Comparison of ENCODE assay signal across 1 cellular context in the genomic region with DNA sequence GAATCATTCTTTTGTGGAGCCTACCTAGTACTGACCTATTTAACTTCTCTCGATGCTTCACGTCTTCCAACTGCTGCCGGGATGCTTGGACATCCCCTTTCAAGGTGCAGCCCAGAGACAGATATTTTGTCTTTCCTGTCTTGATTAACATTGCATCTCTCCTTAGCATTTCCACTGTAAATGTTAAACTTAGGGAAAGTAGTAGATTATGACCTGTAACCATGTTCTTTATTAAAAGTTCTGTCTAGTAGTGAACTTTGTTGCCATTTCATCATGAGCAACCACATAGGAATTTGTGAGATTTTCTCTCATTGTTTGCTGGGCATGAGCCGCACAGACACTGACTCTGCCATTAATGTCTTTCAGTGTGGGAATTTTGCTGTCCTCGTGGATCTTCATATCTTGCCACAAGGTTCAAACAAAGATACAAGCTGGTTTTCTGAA.
TF ChIP-seq lines count a peak whose summit lies in the region.

No MANE protein-coding gene starts in this region.

TF ChIP-seq in HepG2, 621 proteins besides CTCF, POLR2A, EP300 and RAD21 (continued from another document and continues in another):
- TF ChIP-seq, protein P1, sequence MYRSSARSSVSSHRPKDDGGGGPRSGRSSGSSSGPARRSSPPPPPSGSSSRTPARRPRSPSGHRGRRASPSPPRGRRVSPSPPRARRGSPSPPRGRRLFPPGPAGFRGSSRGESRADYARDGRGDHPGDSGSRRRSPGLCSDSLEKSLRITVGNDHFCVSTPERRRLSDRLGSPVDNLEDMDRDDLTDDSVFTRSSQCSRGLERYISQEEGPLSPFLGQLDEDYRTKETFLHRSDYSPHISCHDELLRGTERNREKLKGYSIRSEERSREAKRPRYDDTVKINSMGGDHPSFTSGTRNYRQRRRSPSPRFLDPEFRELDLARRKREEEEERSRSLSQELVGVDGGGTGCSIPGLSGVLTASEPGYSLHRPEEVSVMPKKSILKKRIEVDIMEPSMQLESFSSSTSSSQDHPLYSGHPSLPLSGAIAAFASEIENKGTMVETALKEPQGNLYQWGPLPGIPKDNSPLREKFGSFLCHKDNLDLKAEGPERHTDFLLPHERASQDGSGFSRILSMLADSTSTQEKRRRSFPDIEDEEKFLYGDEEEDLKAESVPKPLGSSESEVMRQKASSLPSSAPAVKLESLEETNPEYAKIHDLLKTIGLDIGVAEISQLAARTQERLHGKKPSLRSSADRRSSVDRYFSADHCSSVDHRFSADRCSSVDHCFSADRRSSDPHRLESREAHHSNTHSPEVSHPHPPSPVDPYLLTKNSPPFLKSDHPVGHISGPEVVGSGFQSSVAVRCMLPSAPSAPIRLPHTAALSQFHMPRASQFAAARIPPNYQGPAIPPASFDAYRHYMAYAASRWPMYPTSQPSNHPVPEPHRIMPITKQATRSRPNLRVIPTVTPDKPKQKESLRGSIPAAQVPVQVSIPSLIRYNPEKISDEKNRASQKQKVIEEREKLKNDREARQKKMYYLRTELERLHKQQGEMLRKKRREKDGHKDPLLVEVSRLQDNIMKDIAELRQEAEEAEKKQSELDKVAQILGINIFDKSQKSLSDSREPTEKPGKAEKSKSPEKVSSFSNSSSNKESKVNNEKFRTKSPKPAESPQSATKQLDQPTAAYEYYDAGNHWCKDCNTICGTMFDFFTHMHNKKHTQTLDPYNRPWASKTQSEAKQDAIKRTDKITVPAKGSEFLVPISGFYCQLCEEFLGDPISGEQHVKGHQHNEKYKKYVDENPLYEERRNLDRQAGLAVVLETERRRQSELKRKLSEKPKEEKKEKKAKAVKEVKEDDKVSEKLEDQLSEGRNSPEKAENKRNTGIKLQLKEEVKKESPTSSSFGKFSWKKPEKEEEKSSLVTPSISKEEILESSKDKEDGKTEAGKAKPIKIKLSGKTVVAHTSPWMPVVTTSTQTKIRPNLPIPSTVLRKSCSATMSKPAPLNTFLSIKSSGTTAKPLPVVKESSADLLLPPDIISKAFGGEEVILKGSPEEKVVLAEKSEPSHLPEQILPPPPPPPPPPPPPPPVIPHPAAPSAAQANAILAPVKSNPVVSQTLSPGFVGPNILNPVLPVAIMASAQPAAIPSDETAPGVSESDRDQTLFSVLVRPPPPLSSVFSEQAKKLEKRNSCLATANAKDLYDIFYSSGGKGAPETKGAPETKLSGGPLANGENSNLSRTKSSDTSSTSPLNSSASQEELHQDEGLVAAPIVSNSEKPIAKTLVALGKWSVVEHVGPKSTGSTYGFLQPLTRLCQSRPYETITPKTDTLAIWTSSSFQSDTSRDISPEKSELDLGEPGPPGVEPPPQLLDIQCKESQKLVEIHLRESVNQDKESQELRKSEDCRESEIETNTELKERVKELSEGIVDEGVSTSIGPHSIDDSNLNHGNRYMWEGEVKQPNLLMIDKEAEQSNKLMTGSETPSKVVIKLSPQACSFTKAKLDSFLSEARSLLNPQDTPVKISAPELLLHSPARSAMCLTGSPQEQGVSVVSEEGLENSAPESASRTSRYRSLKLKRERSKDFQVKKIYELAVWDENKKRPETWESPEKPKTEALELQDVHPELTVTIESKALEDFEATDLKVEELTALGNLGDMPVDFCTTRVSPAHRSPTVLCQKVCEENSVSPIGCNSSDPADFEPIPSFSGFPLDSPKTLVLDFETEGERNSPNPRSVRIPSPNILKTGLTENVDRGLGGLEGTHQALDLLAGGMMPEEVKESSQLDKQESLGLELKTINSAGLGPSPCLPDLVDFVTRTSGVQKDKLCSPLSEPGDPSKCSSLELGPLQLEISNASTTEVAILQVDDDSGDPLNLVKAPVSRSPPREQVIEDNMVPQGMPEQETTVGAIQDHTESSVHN (CRISPR knock-in tag; IDR thresholded peaks at IDR 0.05), result no peak
- no peak for TF ChIP-seq NFE2L2 (IDR thresholded peaks at IDR 0.05; ENCODE audit: low read length)
- TF ChIP-seq NFATC3 (CRISPR knock-in tag; IDR thresholded peaks at IDR 0.05), result no peak
- no peak for TF ChIP-seq ZFP36L1 (CRISPR knock-in tag; IDR thresholded peaks at IDR 0.05)
- TF ChIP-seq EZH2 (conservative IDR thresholded peaks at IDR 0.05; ENCODE audit: low read depth, low read length), result no peak
- no peak for TF ChIP-seq PHF21A (CRISPR knock-in tag; IDR thresholded peaks at IDR 0.05)
- TF ChIP-seq, protein P2, sequence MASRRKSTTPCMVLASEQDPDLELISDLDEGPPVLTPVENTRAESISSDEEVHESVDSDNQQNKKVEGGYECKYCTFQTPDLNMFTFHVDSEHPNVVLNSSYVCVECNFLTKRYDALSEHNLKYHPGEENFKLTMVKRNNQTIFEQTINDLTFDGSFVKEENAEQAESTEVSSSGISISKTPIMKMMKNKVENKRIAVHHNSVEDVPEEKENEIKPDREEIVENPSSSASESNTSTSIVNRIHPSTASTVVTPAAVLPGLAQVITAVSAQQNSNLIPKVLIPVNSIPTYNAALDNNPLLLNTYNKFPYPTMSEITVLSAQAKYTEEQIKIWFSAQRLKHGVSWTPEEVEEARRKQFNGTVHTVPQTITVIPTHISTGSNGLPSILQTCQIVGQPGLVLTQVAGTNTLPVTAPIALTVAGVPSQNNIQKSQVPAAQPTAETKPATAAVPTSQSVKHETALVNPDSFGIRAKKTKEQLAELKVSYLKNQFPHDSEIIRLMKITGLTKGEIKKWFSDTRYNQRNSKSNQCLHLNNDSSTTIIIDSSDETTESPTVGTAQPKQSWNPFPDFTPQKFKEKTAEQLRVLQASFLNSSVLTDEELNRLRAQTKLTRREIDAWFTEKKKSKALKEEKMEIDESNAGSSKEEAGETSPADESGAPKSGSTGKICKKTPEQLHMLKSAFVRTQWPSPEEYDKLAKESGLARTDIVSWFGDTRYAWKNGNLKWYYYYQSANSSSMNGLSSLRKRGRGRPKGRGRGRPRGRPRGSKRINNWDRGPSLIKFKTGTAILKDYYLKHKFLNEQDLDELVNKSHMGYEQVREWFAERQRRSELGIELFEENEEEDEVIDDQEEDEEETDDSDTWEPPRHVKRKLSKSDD (CRISPR knock-in tag; IDR thresholded peaks at IDR 0.05; ENCODE audit: low read depth), result no peak
- no peak for TF ChIP-seq ZNF235 (CRISPR knock-in tag; IDR thresholded peaks at IDR 0.05; ENCODE audit: borderline replicate concordance)
- no peak for TF ChIP-seq HES4 (CRISPR knock-in tag; IDR thresholded peaks at IDR 0.05; ENCODE audit: borderline replicate concordance)
- peak; percentile 13 for TF ChIP-seq SKI (IDR thresholded peaks at IDR 0.05; ENCODE audit: partially characterized antibody)
- no peak for TF ChIP-seq ATF1 (CRISPR knock-in tag; IDR thresholded peaks at IDR 0.05)
- no peak for TF ChIP-seq MED8 (CRISPR knock-in tag; IDR thresholded peaks at IDR 0.05; ENCODE audit: insufficient replicate concordance)
- TF ChIP-seq RXRB (CRISPR knock-in tag; IDR thresholded peaks at IDR 0.05; ENCODE audit: borderline replicate concordance), result peak; percentile 58; the same call in 1 of the 2 replicates
- TF ChIP-seq PHF5A (CRISPR knock-in tag; IDR thresholded peaks at IDR 0.05; ENCODE audit: low read depth, unreplicated experiment), result no peak
- TF ChIP-seq ZNF713 (CRISPR knock-in tag; IDR thresholded peaks at IDR 0.05), result no peak
- TF ChIP-seq MZF1 (CRISPR knock-in tag; IDR thresholded peaks at IDR 0.05; ENCODE audit: borderline replicate concordance), result no peak
- TF ChIP-seq, protein P3, sequence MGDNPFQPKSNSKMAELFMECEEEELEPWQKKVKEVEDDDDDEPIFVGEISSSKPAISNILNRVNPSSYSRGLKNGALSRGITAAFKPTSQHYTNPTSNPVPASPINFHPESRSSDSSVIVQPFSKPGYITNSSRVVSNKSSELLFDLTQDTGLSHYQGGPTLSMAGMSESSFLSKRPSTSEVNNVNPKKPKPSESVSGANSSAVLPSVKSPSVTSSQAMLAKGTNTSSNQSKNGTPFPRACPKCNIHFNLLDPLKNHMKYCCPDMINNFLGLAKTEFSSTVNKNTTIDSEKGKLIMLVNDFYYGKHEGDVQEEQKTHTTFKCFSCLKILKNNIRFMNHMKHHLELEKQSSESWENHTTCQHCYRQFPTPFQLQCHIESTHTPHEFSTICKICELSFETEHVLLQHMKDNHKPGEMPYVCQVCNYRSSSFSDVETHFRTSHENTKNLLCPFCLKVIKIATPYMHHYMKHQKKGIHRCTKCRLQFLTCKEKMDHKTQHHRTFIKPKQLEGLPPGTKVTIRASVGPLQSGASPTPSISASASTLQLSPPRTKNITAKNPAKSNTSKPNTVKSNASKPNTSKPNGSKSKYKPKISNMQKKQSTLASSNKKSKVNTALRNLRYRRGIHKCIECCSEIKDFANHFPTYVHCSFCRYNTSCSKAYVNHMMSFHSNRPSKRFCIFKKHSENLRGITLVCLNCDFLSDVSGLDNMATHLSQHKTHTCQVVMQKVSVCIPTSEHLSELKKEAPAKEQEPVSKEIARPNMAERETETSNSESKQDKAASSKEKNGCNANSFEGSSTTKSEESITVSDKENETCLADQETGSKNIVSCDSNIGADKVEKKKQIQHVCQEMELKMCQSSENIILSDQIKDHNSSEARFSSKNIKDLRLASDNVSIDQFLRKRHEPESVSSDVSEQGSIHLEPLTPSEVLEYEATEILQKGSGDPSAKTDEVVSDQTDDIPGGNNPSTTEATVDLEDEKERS (CRISPR knock-in tag; IDR thresholded peaks at IDR 0.05), result no peak
- TF ChIP-seq SAP130 (CRISPR knock-in tag; IDR thresholded peaks at IDR 0.05; ENCODE audit: low read depth), result peak; percentile 67
- TF ChIP-seq, protein P4, sequence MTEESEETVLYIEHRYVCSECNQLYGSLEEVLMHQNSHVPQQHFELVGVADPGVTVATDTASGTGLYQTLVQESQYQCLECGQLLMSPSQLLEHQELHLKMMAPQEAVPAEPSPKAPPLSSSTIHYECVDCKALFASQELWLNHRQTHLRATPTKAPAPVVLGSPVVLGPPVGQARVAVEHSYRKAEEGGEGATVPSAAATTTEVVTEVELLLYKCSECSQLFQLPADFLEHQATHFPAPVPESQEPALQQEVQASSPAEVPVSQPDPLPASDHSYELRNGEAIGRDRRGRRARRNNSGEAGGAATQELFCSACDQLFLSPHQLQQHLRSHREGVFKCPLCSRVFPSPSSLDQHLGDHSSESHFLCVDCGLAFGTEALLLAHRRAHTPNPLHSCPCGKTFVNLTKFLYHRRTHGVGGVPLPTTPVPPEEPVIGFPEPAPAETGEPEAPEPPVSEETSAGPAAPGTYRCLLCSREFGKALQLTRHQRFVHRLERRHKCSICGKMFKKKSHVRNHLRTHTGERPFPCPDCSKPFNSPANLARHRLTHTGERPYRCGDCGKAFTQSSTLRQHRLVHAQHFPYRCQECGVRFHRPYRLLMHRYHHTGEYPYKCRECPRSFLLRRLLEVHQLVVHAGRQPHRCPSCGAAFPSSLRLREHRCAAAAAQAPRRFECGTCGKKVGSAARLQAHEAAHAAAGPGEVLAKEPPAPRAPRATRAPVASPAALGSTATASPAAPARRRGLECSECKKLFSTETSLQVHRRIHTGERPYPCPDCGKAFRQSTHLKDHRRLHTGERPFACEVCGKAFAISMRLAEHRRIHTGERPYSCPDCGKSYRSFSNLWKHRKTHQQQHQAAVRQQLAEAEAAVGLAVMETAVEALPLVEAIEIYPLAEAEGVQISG (CRISPR knock-in tag; IDR thresholded peaks at IDR 0.05), result no peak
- peak; percentile 94 for TF ChIP-seq TEAD3 (CRISPR knock-in tag; optimal IDR thresholded peaks at IDR 0.05; ENCODE audit: borderline replicate concordance)
- no peak for TF ChIP-seq FOXM1 (CRISPR knock-in tag; IDR thresholded peaks at IDR 0.05)
- TF ChIP-seq ELF1 (CRISPR knock-in tag; IDR thresholded peaks at IDR 0.05), result no peak
- no peak for TF ChIP-seq ZNF619 (CRISPR knock-in tag; IDR thresholded peaks at IDR 0.05)
- TF ChIP-seq, protein P5, sequence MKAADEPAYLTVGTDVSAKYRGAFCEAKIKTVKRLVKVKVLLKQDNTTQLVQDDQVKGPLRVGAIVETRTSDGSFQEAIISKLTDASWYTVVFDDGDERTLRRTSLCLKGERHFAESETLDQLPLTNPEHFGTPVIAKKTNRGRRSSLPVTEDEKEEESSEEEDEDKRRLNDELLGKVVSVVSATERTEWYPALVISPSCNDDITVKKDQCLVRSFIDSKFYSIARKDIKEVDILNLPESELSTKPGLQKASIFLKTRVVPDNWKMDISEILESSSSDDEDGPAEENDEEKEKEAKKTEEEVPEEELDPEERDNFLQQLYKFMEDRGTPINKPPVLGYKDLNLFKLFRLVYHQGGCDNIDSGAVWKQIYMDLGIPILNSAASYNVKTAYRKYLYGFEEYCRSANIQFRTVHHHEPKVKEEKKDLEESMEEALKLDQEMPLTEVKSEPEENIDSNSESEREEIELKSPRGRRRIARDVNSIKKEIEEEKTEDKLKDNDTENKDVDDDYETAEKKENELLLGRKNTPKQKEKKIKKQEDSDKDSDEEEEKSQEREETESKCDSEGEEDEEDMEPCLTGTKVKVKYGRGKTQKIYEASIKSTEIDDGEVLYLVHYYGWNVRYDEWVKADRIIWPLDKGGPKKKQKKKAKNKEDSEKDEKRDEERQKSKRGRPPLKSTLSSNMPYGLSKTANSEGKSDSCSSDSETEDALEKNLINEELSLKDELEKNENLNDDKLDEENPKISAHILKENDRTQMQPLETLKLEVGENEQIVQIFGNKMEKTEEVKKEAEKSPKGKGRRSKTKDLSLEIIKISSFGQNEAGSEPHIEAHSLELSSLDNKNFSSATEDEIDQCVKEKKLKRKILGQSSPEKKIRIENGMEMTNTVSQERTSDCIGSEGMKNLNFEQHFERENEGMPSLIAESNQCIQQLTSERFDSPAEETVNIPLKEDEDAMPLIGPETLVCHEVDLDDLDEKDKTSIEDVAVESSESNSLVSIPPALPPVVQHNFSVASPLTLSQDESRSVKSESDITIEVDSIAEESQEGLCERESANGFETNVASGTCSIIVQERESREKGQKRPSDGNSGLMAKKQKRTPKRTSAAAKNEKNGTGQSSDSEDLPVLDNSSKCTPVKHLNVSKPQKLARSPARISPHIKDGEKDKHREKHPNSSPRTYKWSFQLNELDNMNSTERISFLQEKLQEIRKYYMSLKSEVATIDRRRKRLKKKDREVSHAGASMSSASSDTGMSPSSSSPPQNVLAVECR (CRISPR knock-in tag; IDR thresholded peaks at IDR 0.05; ENCODE audit: borderline replicate concordance), result no peak
- no peak for TF ChIP-seq THAP11 (CRISPR knock-in tag; IDR thresholded peaks at IDR 0.05)
- no peak for TF ChIP-seq ZEB1 (IDR thresholded peaks at IDR 0.05; ENCODE audit: insufficient replicate concordance, low read depth)
- no peak for TF ChIP-seq ZNF20 (CRISPR knock-in tag; IDR thresholded peaks at IDR 0.05)
- no peak for TF ChIP-seq ZNF879 (CRISPR knock-in tag; IDR thresholded peaks at IDR 0.05)
- peak; percentile 82; the same call in 1 of the 2 replicates for TF ChIP-seq CC2D1A (CRISPR knock-in tag; IDR thresholded peaks at IDR 0.05)
- no peak for TF ChIP-seq ZNF552 (CRISPR knock-in tag; IDR thresholded peaks at IDR 0.05; ENCODE audit: borderline replicate concordance)
- no peak for TF ChIP-seq ZNF350 (CRISPR knock-in tag; IDR thresholded peaks at IDR 0.05; ENCODE audit: borderline replicate concordance, low read depth)
- no peak for TF ChIP-seq FOXP1 (IDR thresholded peaks at IDR 0.05)
- no peak for TF ChIP-seq FOXP1 (CRISPR knock-in tag; IDR thresholded peaks at IDR 0.05)
- no peak for TF ChIP-seq GTF2F1 (IDR thresholded peaks at IDR 0.05; ENCODE audit: low read length)
- TF ChIP-seq ZSCAN30 (CRISPR knock-in tag; IDR thresholded peaks at IDR 0.05), result no peak
- no peak for TF ChIP-seq ZNF773 (CRISPR knock-in tag; IDR thresholded peaks at IDR 0.05; ENCODE audit: borderline replicate concordance)
- no peak for TF ChIP-seq DNMT1 (CRISPR knock-in tag; IDR thresholded peaks at IDR 0.05)
